17 cellular contexts compared by ENCODE assay signal in the genomic region with DNA sequence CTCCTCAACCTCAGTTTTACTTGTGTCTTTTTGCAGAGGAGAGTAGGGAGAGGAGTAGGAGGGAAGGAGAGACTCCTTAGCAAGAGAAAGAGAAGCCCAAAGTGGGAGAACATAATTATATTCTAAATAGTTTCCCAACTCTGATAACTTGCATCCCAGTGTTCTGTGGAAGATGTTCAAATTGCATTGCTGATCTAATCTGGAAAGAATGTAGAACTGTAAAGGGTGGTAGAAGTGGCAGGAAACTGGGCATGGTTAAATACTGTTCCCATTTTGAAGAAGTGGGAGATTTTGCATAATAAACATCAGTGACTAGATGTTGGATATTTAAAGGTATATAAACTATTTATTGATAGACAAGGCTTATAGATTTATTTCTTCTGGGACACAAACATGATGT. TPM values are rescaled to one million over a fixed set of nuclear protein-coding genes. Genes with fewer than 3 reads are reported as not detected.
DNase-seq lines count a peak whose midpoint lies in the region; ATAC-seq and TF ChIP-seq lines count a peak whose summit lies in the region.
"Had no signal": no experiment of that assay in that cellular context is flagged by ENCODE, and none has a peak within 500 bp of the region (broad histone marks: within the 10 kb centered on the region; RNA-seq: fewer than 3 reads in every experiment).

No MANE protein-coding gene starts in this region.

- no peaks in the 10 kb centered on the region for H3K9me3 ChIP-seq in adrenal gland (replicated peaks in 1 of 3)

- H3K36me3 ChIP-seq in adrenal gland (replicated peaks in 1 of 2), result no peaks in the 10 kb centered on the region
- H3K36me3 ChIP-seq: esophagus squamous epithelium, sigmoid colon had no signal

- no peaks in the 10 kb centered on the region for H3K27me3 ChIP-seq in adrenal gland
- H3K27me3 ChIP-seq: esophagus squamous epithelium, sigmoid colon had no signal

- no peak for TF ChIP-seq POLR2A in adrenal gland (IDR thresholded peaks at IDR 0.05)

- peak; percentile 48 for DNase-seq in HS-5 (ENCODE audit: low read depth)
- DNase-seq in astrocyte of the spinal cord (ENCODE audit: low read depth, low spot score), result peak; percentile 40
- peak; percentile 28 for DNase-seq in foreskin melanocyte
- peak; percentile 22 for DNase-seq in stromal cell of bone marrow (ENCODE audit: low read depth)
- DNase-seq in anterior cingulate cortex (lab: John Stamatoyannopoulos, UW), result no peak
- DNase-seq in adrenal gland, result no peak
- DNase-seq: activated CD4-positive, alpha-beta T cell treated with anti-CD3 and anti-CD28 coated beads, Interleukin-2, amount 50 U/mL, for 4 hours; activated T-cell treated with anti-CD3 and anti-CD28 coated beads, Interleukin-2, amount 50 U/mL, for 24 hours; cortex of kidney; DMS79 treated with DMSO at 0.1 percent for 48 hours; esophagus squamous epithelium; KBM-7; NK-92 treated with Interleukin-12 subunit alpha and Interleukin-12 subunit beta, amount 100 ng/mL, for 24 hours; sigmoid colon; stimulated activated naive B cell treated with anti-CD40 and anti-IgM and Interleukin-4, amounts not matched to agents 10 μg/mL and 1 μg/mL and 100 μg/mL, for 72 hours had no signal

- intact Hi-C loops in adrenal gland (cut with DNase I), result no loop called here

- H3K4me3 ChIP-seq in astrocyte of the spinal cord (ENCODE audit: low read depth, low read length) (no peak overlapping the region), adrenal gland (no peak overlapping the region)
- H3K4me3 ChIP-seq: esophagus squamous epithelium, sigmoid colon had no signal

- TF ChIP-seq CTCF in astrocyte of the spinal cord (IDR thresholded peaks at IDR 0.05; ENCODE audit: low read depth, low read length) (no peak), adrenal gland (IDR thresholded peaks at IDR 0.05) (no peak)

- in situ Hi-C loops in astrocyte of the spinal cord (cut with HindIII; ENCODE audit: low sequenced_read_pairs), result no loop called here

- ATAC-seq in GM19452 (IDR thresholded peaks at IDR 0.05; ENCODE audit: unreplicated experiment), result no peak
- ATAC-seq: stimulated activated naive B cell treated with anti-CD40 and anti-IgM and Interleukin-4, amounts not matched to agents 10 μg/mL and 1 μg/mL and 100 μg/mL, for 72 hours had no signal

- H3K4me1 ChIP-seq in adrenal gland (replicated peaks in 1 of 2), result no peaks in the 10 kb centered on the region
- H3K4me1 ChIP-seq: esophagus squamous epithelium had no signal

- H3K27ac ChIP-seq in adrenal gland, result no peak overlapping the region
- H3K27ac ChIP-seq: C4-2B, esophagus squamous epithelium, sigmoid colon had no signal

RNA-seq across cellular contexts. Expression of a gene that starts 42.6 kb away (rescaled TPM):
- 100 to 1,000 TPM in 6 of 8 donors, 10 to 100 TPM in 2; 87.5 to 207 (median 117) TPM for total RNA-seq in adrenal gland
- 100 to 1,000 TPM; 215 to 271 (median 215) TPM for polyA plus RNA-seq in adrenal gland

Comparison
In these comparisons a context has a peak if more than half of its experiments do, and no peak if none do; other contexts are left out.
1. DNase-seq: peak in HS-5 (single experiment), astrocyte of the spinal cord (single experiment), foreskin melanocyte (single experiment) and stromal cell of bone marrow (single experiment); none in anterior cingulate cortex (0 of 58) and adrenal gland (0 of 7).